ENCODE assay signal across 22 cellular contexts in genomic region chr15:70539912-70540520, GRCh38.
"Had no signal": no experiment of that assay in that cellular context is flagged by ENCODE, and none has a peak within 500 bp of the region (broad histone marks: within the 10 kb centered on the region; RNA-seq: fewer than 3 reads in every experiment).

No MANE protein-coding gene starts in this region.

- H3K27ac Mint-ChIP-seq: activated naive CD4-positive, alpha-beta T cell treated with anti-CD3 and anti-CD28 coated beads, Interleukin-2, amount 50 U/mL, for 72 hours; activated T-helper 17 cell treated with anti-CD3 and anti-CD28 coated beads, Interleukin-2, amount 50 U/mL, for 72 hours; progenitor cell of endocrine pancreas had no signal

- DNase-seq: activated CD4-positive, alpha-beta T cell treated with anti-CD3 and anti-CD28 coated beads for 1 hour; activated CD4-positive, alpha-beta T cell treated with anti-CD3 and anti-CD28 coated beads, Interleukin-2, amount 50 U/mL, for 1 hour; brain microvascular endothelial cell; central memory CD4-positive, alpha-beta T cell; dorsolateral prefrontal cortex; effector memory CD8-positive, alpha-beta T cell; gastrocnemius medialis; left colon; lower lobe of right lung; naive thymus-derived CD4-positive, alpha-beta T cell; retina; stimulated activated CD4-positive, alpha-beta T cell treated with anti-CD3 and anti-CD28 coated beads, Interleukin-4, amount 100 ng/mL, for 24 hours; stimulated activated naive CD8-positive, alpha-beta T cell treated with anti-CD3 and anti-CD28 coated beads, Interleukin-15, Interleukin-2, amounts not matched to agents 100 U/mL and 50 U/mL, for 24 hours; T-helper 1 cell; upper lobe of left lung had no signal

- H3K4me3 ChIP-seq: adrenal gland, ascending aorta, dorsolateral prefrontal cortex, esophagus muscularis mucosa, gastrocnemius medialis, lower lobe of right lung, neural progenitor cell, upper lobe of left lung had no signal

- H3K4me3 Mint-ChIP-seq: activated T-helper 17 cell treated with anti-CD3 and anti-CD28 coated beads, Interleukin-2, amount 50 U/mL, for 72 hours; effector memory CD8-positive, alpha-beta T cell; neural progenitor cell had no signal

- H3K27ac ChIP-seq: adrenal gland, ascending aorta, brain microvascular endothelial cell, dorsolateral prefrontal cortex, esophagus muscularis mucosa, gastrocnemius medialis, lower lobe of right lung, neural progenitor cell, upper lobe of left lung had no signal

- H3K4me2 ChIP-seq: neural progenitor cell had no signal

- H3K4me1 ChIP-seq: adrenal gland, ascending aorta, esophagus muscularis mucosa, gastrocnemius medialis had no signal

- H3K36me3 ChIP-seq: adrenal gland, ascending aorta, brain microvascular endothelial cell, esophagus muscularis mucosa, gastrocnemius medialis, lower lobe of right lung, neural progenitor cell, upper lobe of left lung had no signal

- H3K9me3 Mint-ChIP-seq: activated naive CD4-positive, alpha-beta T cell treated with anti-CD3 and anti-CD28 coated beads, Interleukin-2, amount 50 U/mL, for 72 hours; activated T-helper 17 cell treated with anti-CD3 and anti-CD28 coated beads, Interleukin-2, amount 50 U/mL, for 72 hours; effector memory CD8-positive, alpha-beta T cell; naive thymus-derived CD4-positive, alpha-beta T cell; neural progenitor cell had no signal

- H3K9ac ChIP-seq: neural progenitor cell had no signal

- H3K27me3 Mint-ChIP-seq: activated T-helper 17 cell treated with anti-CD3 and anti-CD28 coated beads, Interleukin-2, amount 50 U/mL, for 72 hours had no signal

- ATAC-seq: activated naive CD4-positive, alpha-beta T cell treated with anti-CD3 and anti-CD28 coated beads, Interleukin-2, amount 50 U/mL, for 72 hours; activated T-helper 17 cell treated with anti-CD3 and anti-CD28 coated beads, Interleukin-2, amount 50 U/mL, for 72 hours; effector memory CD8-positive, alpha-beta T cell; gastrocnemius medialis; lower lobe of right lung; naive thymus-derived CD4-positive, alpha-beta T cell; stimulated activated naive CD8-positive, alpha-beta T cell treated with anti-CD3 and anti-CD28 coated beads, Interleukin-15, Interleukin-2, amounts not matched to agents 100 U/mL and 50 U/mL, for 24 hours had no signal

- H3K27me3 ChIP-seq: adrenal gland, ascending aorta, neural progenitor cell, upper lobe of left lung had no signal

- H3K36me3 Mint-ChIP-seq: neural progenitor cell had no signal
